8 cellular contexts compared by ENCODE assay signal in the genomic region with DNA sequence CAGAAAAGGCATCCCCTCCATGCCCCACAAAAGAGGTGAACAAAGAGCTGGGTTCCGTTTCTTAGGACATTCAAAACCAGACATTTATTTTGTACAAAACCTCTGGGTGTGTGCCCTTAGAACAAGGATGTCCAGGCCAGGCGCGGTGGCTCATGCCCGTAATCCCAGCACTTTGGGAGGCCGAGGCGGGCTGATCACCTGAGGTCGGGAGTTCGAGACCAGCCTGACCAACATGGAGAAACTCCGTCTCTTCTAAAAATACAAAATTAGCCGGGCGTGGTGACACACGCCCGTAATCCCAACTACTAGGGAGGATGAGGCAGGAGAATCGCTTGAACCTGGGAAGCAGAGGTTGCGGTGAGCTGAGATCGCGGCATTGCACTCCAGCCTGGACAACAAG. TPM values are rescaled to one million over a fixed set of nuclear protein-coding genes. Genes with fewer than 3 reads are reported as not detected.
DNase-seq lines count a peak whose midpoint lies in the region; ATAC-seq, FAIRE-seq and TF ChIP-seq lines count a peak whose summit lies in the region.
"Not testable (repeated sequence)": the region's sequence is repeated elsewhere in the genome, so short reads cannot be mapped to it uniquely, and the experiment has no call there.

No MANE protein-coding gene starts in this region.

- WGBS in A549 (ENCODE audit: missing lambda C conversion rate) = 93% methylated on average over 17 of the region's 17 CpGs

- ATAC-seq in A549; activated CD8-positive, alpha-beta memory T cell treated with anti-CD3 and anti-CD28 coated beads, Interleukin-2, amount 10 ng/mL, durations not matched to agents 7 days and 5 days; central memory CD8-positive, alpha-beta T cell (replicated peaks; ENCODE audit: extremely low read depth, poor library complexity, severe bottlenecking): not testable (repeated sequence)

- POLR2A ChIA-PET in A549 (lab: Yijun Ruan, JAX) = not testable (repeated sequence)

- H2AFZ ChIP-seq in OCI-LY3 (ENCODE audit: low read depth, low read length) = not testable (repeated sequence)

- not testable (repeated sequence) for H3K27me3 ChIP-seq in OCI-LY3 (ENCODE audit: low read depth, low read length); mononuclear cell (ENCODE audit: insufficient read depth, low read length)

- not testable (repeated sequence) for H3K9me3 ChIP-seq in A549; OCI-LY3 (ENCODE audit: insufficient read depth, low read length); mononuclear cell (ENCODE audit: low read depth, low read length)

- peaks cover 54% of the 10 kb centered on the region for H3K79me2 ChIP-seq in OCI-LY3 (ENCODE audit: low read length)

- peak overlapping the region; percentile 61 for H3K4me3 ChIP-seq in A549
- peak overlapping the region; percentile 71 for H3K4me3 ChIP-seq in GM12875 (ENCODE audit: low read depth, low read length)
- H3K4me3 ChIP-seq in OCI-LY3 (ENCODE audit: low read length) = peak overlapping the region; percentile 92
- H3K4me3 ChIP-seq in foreskin fibroblast (ENCODE audit: low read depth in 1 of 2, low read length in 2 of 2) = peak overlapping the region; percentile 91
- peak overlapping the region; percentile 97 for H3K4me3 ChIP-seq in mononuclear cell (ENCODE audit: low read length)
- H3K4me3 ChIP-seq in skeletal muscle cell (ENCODE audit: low read depth, low read length) = peak overlapping the region; percentile 89

- TF ChIP-seq RAD21 in A549 (conservative IDR thresholded peaks at IDR 0.05 in 1 of 2, IDR thresholded peaks at IDR 0.05 in 1 of 2) = not testable (repeated sequence)

- H3K27me3 Mint-ChIP-seq in activated CD8-positive, alpha-beta memory T cell treated with anti-CD3 and anti-CD28 coated beads, Interleukin-2, amount 10 ng/mL, durations not matched to agents 7 days and 5 days; central memory CD8-positive, alpha-beta T cell: not testable (repeated sequence)

- H3K4me1 Mint-ChIP-seq in activated CD8-positive, alpha-beta memory T cell treated with anti-CD3 and anti-CD28 coated beads, Interleukin-2, amount 10 ng/mL, durations not matched to agents 7 days and 5 days = peaks cover 35% of the 10 kb centered on the region
- peaks cover 23% of the 10 kb centered on the region for H3K4me1 Mint-ChIP-seq in central memory CD8-positive, alpha-beta T cell

- peak overlapping the region; percentile 91 for H3K9ac ChIP-seq in OCI-LY3 (ENCODE audit: low read length)

- peak overlapping the region; percentile 92 to 97; a peak in 4 of 6 replicates for H3K27ac ChIP-seq in A549
- not testable (repeated sequence) for H3K27ac ChIP-seq in OCI-LY3 (ENCODE audit: low read length)

- peak overlapping the region; percentile 94 for H3K4me3 Mint-ChIP-seq in activated CD8-positive, alpha-beta memory T cell treated with anti-CD3 and anti-CD28 coated beads, Interleukin-2, amount 10 ng/mL, durations not matched to agents 7 days and 5 days
- H3K4me3 Mint-ChIP-seq in central memory CD8-positive, alpha-beta T cell = peak overlapping the region; percentile 85

- not testable (repeated sequence) for H3K9me3 Mint-ChIP-seq in activated CD8-positive, alpha-beta memory T cell treated with anti-CD3 and anti-CD28 coated beads, Interleukin-2, amount 10 ng/mL, durations not matched to agents 7 days and 5 days (ENCODE audit: low read depth); central memory CD8-positive, alpha-beta T cell

- H3K4me2 ChIP-seq in A549 (peak overlapping the region; percentile 96), OCI-LY3 (ENCODE audit: low read length) (peak overlapping the region; percentile 74)

- DNase-seq in A549 (ENCODE audit: low read depth in 1 of 2, low spot score in 1 of 2); activated CD8-positive, alpha-beta memory T cell treated with anti-CD3 and anti-CD28 coated beads, Interleukin-2, amount 10 ng/mL, durations not matched to agents 7 days and 5 days; central memory CD8-positive, alpha-beta T cell (ENCODE audit: low spot score in 2 of 2); foreskin fibroblast; skeletal muscle cell (ENCODE audit: low read depth): not testable (repeated sequence)

- FAIRE-seq in A549 (lab: Jason Lieb, UNC) = not testable (repeated sequence)

- not testable (repeated sequence) for TF ChIP-seq EP300 in A549 (IDR thresholded peaks at IDR 0.05)

- not testable (repeated sequence) for H3K36me3 Mint-ChIP-seq in activated CD8-positive, alpha-beta memory T cell treated with anti-CD3 and anti-CD28 coated beads, Interleukin-2, amount 10 ng/mL, durations not matched to agents 7 days and 5 days; central memory CD8-positive, alpha-beta T cell (ENCODE audit: insufficient read depth)

- TF ChIP-seq CTCF in A549 (IDR thresholded peaks at IDR 0.05); GM12875 (IDR thresholded peaks at IDR 0.05; ENCODE audit: borderline replicate concordance, insufficient read depth, low read depth, low read length); OCI-LY3 (IDR thresholded peaks at IDR 0.05; ENCODE audit: low read depth, low read length); foreskin fibroblast (IDR thresholded peaks at IDR 0.05; ENCODE audit: low read depth, low read length): not testable (repeated sequence)

- H3K27ac Mint-ChIP-seq in activated CD8-positive, alpha-beta memory T cell treated with anti-CD3 and anti-CD28 coated beads, Interleukin-2, amount 10 ng/mL, durations not matched to agents 7 days and 5 days; central memory CD8-positive, alpha-beta T cell (ENCODE audit: low read depth): not testable (repeated sequence)

- H4K20me1 ChIP-seq in OCI-LY3 (ENCODE audit: insufficient read depth, low read length) = peaks cover 16% of the 10 kb centered on the region; the same call in 1 of the 2 replicates

- not testable (repeated sequence) for TF ChIP-seq POLR2A in A549 (IDR thresholded peaks at IDR 0.05; ENCODE audit: low read length)

- CTCF ChIA-PET in A549 (lab: Yijun Ruan, JAX) = interaction anchor here (0.8 to 3.3 kb wide), 12 partner anchors 9 to 678 kb away, joined by 3 to 22 read pairs (median 5); a partner anchor contains a TSS
- CTCF ChIA-PET in activated CD8-positive, alpha-beta memory T cell treated with anti-CD3 and anti-CD28 coated beads, Interleukin-2, amount 10 ng/mL, durations not matched to agents 7 days and 5 days (lab: Charles Lee) = interaction anchor here (1.2 to 4.0 kb wide), 8 partner anchors 12 to 678 kb away, joined by 3 to 31 read pairs (median 4); a partner anchor contains a TSS

- H3K36me3 ChIP-seq in OCI-LY3 (replicated peaks; ENCODE audit: low read depth, low read length) = not testable (repeated sequence)

- peaks cover 32% of the 10 kb centered on the region for H3K4me1 ChIP-seq in A549
- H3K4me1 ChIP-seq in OCI-LY3 (ENCODE audit: low read length) = peaks cover 20% of the 10 kb centered on the region
- H3K4me1 ChIP-seq in mononuclear cell (ENCODE audit: insufficient read depth, low read length) = peaks cover 49% of the 10 kb centered on the region

RNA-seq across cellular contexts. Expression of a gene that starts 1.3 kb away (rescaled TPM):
- polyA plus RNA-seq in A549 (2011; rRNA removed) (140 and 149 TPM in 2 replicates), A549 (2017; fragmentation: RNase III; extraction: RNeasy Plus Mini Kit Qiagen cat#74134 plus additional on column Dnase treatment) (140 to 167 TPM (median 161 TPM) in 3 replicates)
- polyA plus RNA-seq in A549 (2012; cell fraction: cytosol; rRNA removed) = 95.3 and 125 TPM in 2 replicates
- polyA plus RNA-seq in A549 (2012; cell fraction: nucleus; rRNA removed) = 109 and 124 TPM in 2 replicates
- 150 and 168 TPM in 2 replicates for polyA minus RNA-seq in A549 (2011; rRNA and poly(A)+ RNA removed)
- total RNA-seq in activated CD8-positive, alpha-beta memory T cell treated with anti-CD3 and anti-CD28 coated beads, Interleukin-2, amount 10 ng/mL, durations not matched to agents 7 days and 5 days = 100 to 1,000 TPM; 115 to 129 TPM
- total RNA-seq in mononuclear cell = 20.0 TPM

RNA-seq across cellular contexts. Expression of a gene that starts 1.9 kb away (rescaled TPM):
- polyA plus RNA-seq in A549 (2011; rRNA removed) = 20.5 and 20.8 TPM in 2 replicates
- 25.2 and 33.6 TPM in 2 replicates for polyA plus RNA-seq in A549 (2012; cell fraction: cytosol; rRNA removed)
- 37.5 and 53.0 TPM in 2 replicates for polyA plus RNA-seq in A549 (2012; cell fraction: nucleus; rRNA removed)
- polyA plus RNA-seq in A549 (2017; fragmentation: RNase III; extraction: RNeasy Plus Mini Kit Qiagen cat#74134 plus additional on column Dnase treatment) = 22.7 to 26.2 TPM (median 26.0 TPM) in 3 replicates
- polyA minus RNA-seq in A549 (2011; rRNA and poly(A)+ RNA removed) = 26.6 and 34.0 TPM in 2 replicates
- total RNA-seq in activated CD8-positive, alpha-beta memory T cell treated with anti-CD3 and anti-CD28 coated beads, Interleukin-2, amount 10 ng/mL, durations not matched to agents 7 days and 5 days = 10 to 100 TPM; 14.1 to 17.6 TPM
- 11.6 TPM for total RNA-seq in mononuclear cell

RNA-seq across cellular contexts. Expression of a gene that starts 31.6 kb away (rescaled TPM):
- polyA plus RNA-seq in A549 (2011; rRNA removed) (25.6 and 31.4 TPM in 2 replicates), A549 (2017; fragmentation: RNase III; extraction: RNeasy Plus Mini Kit Qiagen cat#74134 plus additional on column Dnase treatment) (21.8 to 23.5 TPM (median 22.2 TPM) in 3 replicates)
- polyA plus RNA-seq in A549 (2012; cell fraction: cytosol; rRNA removed) = 37.1 and 43.6 TPM in 2 replicates
- 48.5 and 52.7 TPM in 2 replicates for polyA plus RNA-seq in A549 (2012; cell fraction: nucleus; rRNA removed)
- 21.0 and 23.0 TPM in 2 replicates for polyA minus RNA-seq in A549 (2011; rRNA and poly(A)+ RNA removed)
- total RNA-seq in activated CD8-positive, alpha-beta memory T cell treated with anti-CD3 and anti-CD28 coated beads, Interleukin-2, amount 10 ng/mL, durations not matched to agents 7 days and 5 days = 10 to 100 TPM; 18.5 to 23.7 TPM
- total RNA-seq in mononuclear cell = 1.9 TPM
